ENCODE assay signal across 8 cellular contexts in the genomic region with DNA sequence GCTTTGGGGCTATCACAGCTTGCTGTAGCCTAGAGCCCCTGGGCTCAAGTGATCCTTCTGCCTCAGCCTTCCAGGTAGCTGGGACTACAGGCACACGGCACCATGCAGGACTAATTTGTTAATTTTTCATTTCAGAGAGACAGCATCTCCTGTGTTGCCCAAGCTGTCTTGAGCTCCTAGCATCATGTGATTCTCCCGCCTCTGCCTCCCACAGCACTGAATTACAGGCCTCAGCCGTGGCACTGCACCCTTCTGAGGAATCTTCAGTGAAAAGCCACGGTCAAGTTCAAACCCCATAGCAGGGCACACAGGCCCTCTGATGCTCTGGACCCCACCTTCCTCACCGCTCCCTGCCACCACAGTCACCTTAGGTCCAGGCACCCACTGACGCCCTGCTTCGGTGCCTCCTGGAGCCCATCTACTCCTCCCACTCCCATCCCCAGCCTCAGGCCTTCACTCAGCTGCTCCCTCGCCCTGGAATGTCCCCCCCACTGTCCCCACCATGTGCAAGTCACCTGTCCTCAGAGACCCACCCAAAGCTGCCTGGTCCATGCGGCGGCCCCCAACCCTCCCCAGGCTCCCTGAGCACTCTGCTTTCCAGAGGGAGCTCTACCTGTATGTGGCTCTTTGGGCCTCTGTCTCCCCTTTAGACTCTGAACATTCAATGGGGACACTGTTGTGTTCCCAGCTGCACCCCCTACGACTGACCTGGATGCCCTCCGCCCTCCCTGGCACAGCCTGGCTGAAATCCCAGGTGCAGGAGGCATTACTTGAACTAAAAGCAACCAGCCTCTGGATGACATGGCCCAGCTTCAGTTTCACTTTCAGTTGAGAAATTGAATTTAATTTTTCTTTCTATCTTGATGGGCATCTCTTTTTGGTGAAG. TPM values are rescaled to one million over a fixed set of nuclear protein-coding genes. Genes with fewer than 3 reads are reported as not detected.
A peak's percentile ranks its signal among the peaks of the same experiment; 100 is the strongest.
DNase-seq lines count a peak whose midpoint lies in the region; ATAC-seq and TF ChIP-seq lines count a peak whose summit lies in the region.

No MANE protein-coding gene starts in this region.

- H3K4me3 ChIP-seq in smooth muscle cell = peak overlapping the region; percentile 62

- H3K27me3 ChIP-seq in smooth muscle cell (ENCODE audit: low read depth) = no peaks in the 10 kb centered on the region

- H3K4me1 ChIP-seq in smooth muscle cell (ENCODE audit: low read depth) = no peaks in the 10 kb centered on the region

- peak overlapping the region; percentile 96 for H3K27ac Mint-ChIP-seq in activated T-helper 17 cell treated with anti-CD3 and anti-CD28 coated beads, Interleukin-2, amount 50 U/mL, for 72 hours

- no peaks in the 10 kb centered on the region for H3K9me3 Mint-ChIP-seq in activated T-helper 17 cell treated with anti-CD3 and anti-CD28 coated beads, Interleukin-2, amount 50 U/mL, for 72 hours

- DNase-seq in activated CD8-positive, alpha-beta memory T cell treated with anti-CD3 and anti-CD28 coated beads for 24 hours = peak; percentile 72
- no peak for DNase-seq in activated CD8-positive, alpha-beta memory T cell treated with anti-CD3 and anti-CD28 coated beads, Interleukin-2, amount 50 U/mL, for 48 hours
- DNase-seq in left ventricle myocardium superior = no peak
- no peak for DNase-seq in smooth muscle cell (lab: John Stamatoyannopoulos, UW; ENCODE audit: unreplicated experiment)
- DNase-seq in OCI-M2 (lab: John Stamatoyannopoulos, UW; ENCODE audit: unreplicated experiment) = no peak
- no peak for DNase-seq in H4 (ENCODE audit: low spot score)
- no peak for DNase-seq in NCI-H1048 (lab: John Stamatoyannopoulos, UW)

- H3F3A ChIP-seq in smooth muscle cell (ENCODE audit: low read depth) = no peaks in the 10 kb centered on the region

- intact Hi-C loops in left ventricle myocardium superior (cut with micrococcal nuclease) = no loop called here

- H3K4me3 Mint-ChIP-seq in activated T-helper 17 cell treated with anti-CD3 and anti-CD28 coated beads, Interleukin-2, amount 50 U/mL, for 72 hours = peak overlapping the region; percentile 98

- H3K79me2 ChIP-seq in smooth muscle cell (ENCODE audit: low read depth) = peaks cover 6% of the 10 kb centered on the region

- peak overlapping the region; percentile 86 for H3K4me2 ChIP-seq in smooth muscle cell

- H3K36me3 Mint-ChIP-seq in activated T-helper 17 cell treated with anti-CD3 and anti-CD28 coated beads, Interleukin-2, amount 50 U/mL, for 72 hours (ENCODE audit: low read depth) = peaks cover 73% of the 10 kb centered on the region

- H3K4me1 Mint-ChIP-seq in activated T-helper 17 cell treated with anti-CD3 and anti-CD28 coated beads, Interleukin-2, amount 50 U/mL, for 72 hours = peaks cover 50% of the 10 kb centered on the region

- no peaks in the 10 kb centered on the region for H3K27me3 Mint-ChIP-seq in activated T-helper 17 cell treated with anti-CD3 and anti-CD28 coated beads, Interleukin-2, amount 50 U/mL, for 72 hours

- no peak overlapping the region for H3K27ac ChIP-seq in smooth muscle cell (ENCODE audit: low read depth)

- H3K9ac ChIP-seq in smooth muscle cell (ENCODE audit: low read depth) = no peak overlapping the region

- 87% methylated on average over 12 of the region's 12 CpGs for WGBS in smooth muscle cell (ENCODE audit: low lambda C conversion rate)

- ATAC-seq in activated T-helper 17 cell treated with anti-CD3 and anti-CD28 coated beads, Interleukin-2, amount 50 U/mL, for 72 hours (replicated peaks) = peak; percentile 27
- ATAC-seq in left ventricle myocardium superior = peak; percentile 7

- no peaks in the 10 kb centered on the region for H3K36me3 ChIP-seq in smooth muscle cell (ENCODE audit: low read depth)

- no peaks in the 10 kb centered on the region for H3K9me3 ChIP-seq in smooth muscle cell (replicated peaks; ENCODE audit: low read depth)

- no peak for TF ChIP-seq CTCF in smooth muscle cell (IDR thresholded peaks at IDR 0.05; ENCODE audit: borderline replicate concordance, insufficient read depth, poor library complexity, severe bottlenecking)

- peaks cover 5% of the 10 kb centered on the region for H4K20me1 ChIP-seq in smooth muscle cell (ENCODE audit: low read depth)

- H2AFZ ChIP-seq in smooth muscle cell (ENCODE audit: low read depth) = no peak overlapping the region

RNA-seq across cellular contexts. Expression of gene APOL2, which starts 1.6 kb away (rescaled TPM):
- 100 to 1,000 TPM; 105 to 116 TPM for total RNA-seq in activated T-helper 17 cell treated with anti-CD3 and anti-CD28 coated beads, Interleukin-2, amount 50 U/mL, for 72 hours
- 56.7 TPM for total RNA-seq in left ventricle myocardium superior
- total RNA-seq in smooth muscle cell = 12.2 and 14.7 TPM in 2 replicates
- 8.0 and 9.2 TPM in 2 replicates for polyA plus RNA-seq in smooth muscle cell
- 31.6 and 44.0 TPM in 2 replicates for total RNA-seq in H4 (2014; rRNA removed; shearing (Covaris generic))

RNA-seq across cellular contexts. Expression of gene APOL1, which starts 15.2 kb away (rescaled TPM):
- total RNA-seq in activated T-helper 17 cell treated with anti-CD3 and anti-CD28 coated beads, Interleukin-2, amount 50 U/mL, for 72 hours = 10 to 100 TPM; 52.8 to 89.4 TPM
- total RNA-seq in left ventricle myocardium superior (17.6 TPM), smooth muscle cell (not detected in 2 replicates)
- 0.62 and 4.9 TPM in 2 replicates for polyA plus RNA-seq in smooth muscle cell
- total RNA-seq in H4 (2014; rRNA removed; shearing (Covaris generic)) = 27.5 and 33.3 TPM in 2 replicates

RNA-seq across cellular contexts. Expression of gene APOL4, which starts 36.1 kb away (rescaled TPM):
- total RNA-seq in activated T-helper 17 cell treated with anti-CD3 and anti-CD28 coated beads, Interleukin-2, amount 50 U/mL, for 72 hours = 1 to 10 TPM in 1 of 2 donors, under 1 TPM in 1; 0.56 to 1.2 TPM
- total RNA-seq in left ventricle myocardium superior (3.8 TPM), smooth muscle cell (0.40 and 0.45 TPM in 2 replicates)
- 0.97 TPM in 1 of 2 replicates, not detected in the other for polyA plus RNA-seq in smooth muscle cell
- 2.7 and 3.6 TPM in 2 replicates for total RNA-seq in H4 (2014; rRNA removed; shearing (Covaris generic))

Comparison
In these comparisons a context has a peak if more than half of its experiments do, and no peak if none do; other contexts are left out.
1. RNA of gene APOL1, which starts 15.2 kb away (total RNA-seq): 52.8 to 89.4 TPM in activated T-helper 17 cell treated with anti-CD3 and anti-CD28 coated beads, Interleukin-2, amount 50 U/mL, for 72 hours, 27.5 to 33.3 TPM in H4 and 17.6 TPM in left ventricle myocardium superior (single experiment); not detected in smooth muscle cell; every median in the first group is over 10 times any median in the second.